ENCODE assay signal across 13 cellular contexts in the genomic region with DNA sequence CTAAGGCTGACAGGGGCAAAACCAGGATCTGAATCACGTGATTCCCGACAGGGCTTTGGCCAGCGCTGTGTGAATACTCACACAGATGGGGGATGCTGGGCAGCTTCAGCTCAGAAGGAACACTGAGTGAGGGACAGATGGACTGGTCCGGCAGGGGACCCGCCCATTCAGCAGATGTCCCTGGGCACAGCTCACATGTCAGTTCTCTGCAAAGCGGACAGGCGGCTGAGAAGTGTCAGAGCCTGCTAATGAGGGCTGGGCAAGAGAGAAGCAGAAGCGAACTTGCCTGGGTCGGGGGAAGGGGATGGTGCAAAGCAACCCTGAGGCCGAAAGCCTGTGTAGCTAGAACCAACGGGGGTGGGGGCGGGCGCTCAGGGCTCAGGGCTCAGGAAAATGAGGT. TPM values are rescaled to one million over a fixed set of nuclear protein-coding genes. Genes with fewer than 3 reads are reported as not detected.
DNase-seq lines count a peak whose midpoint lies in the region; ATAC-seq and TF ChIP-seq lines count a peak whose summit lies in the region.
"Had no signal": no experiment of that assay in that cellular context is flagged by ENCODE, and none has a peak within 500 bp of the region (broad histone marks: within the 10 kb centered on the region; RNA-seq: fewer than 3 reads in every experiment).

No MANE protein-coding gene starts in this region.

- H3K4me3 Mint-ChIP-seq in activated T-helper 17 cell treated with anti-CD3 and anti-CD28 coated beads, Interleukin-2, amount 50 U/mL, for 72 hours, result no peak overlapping the region
- peak overlapping the region; percentile 24 for H3K4me3 Mint-ChIP-seq in mesothelial cell of epicardium
- H3K4me3 Mint-ChIP-seq: HFFc6 had no signal

- no peaks in the 10 kb centered on the region for H3K27me3 Mint-ChIP-seq in activated T-helper 17 cell treated with anti-CD3 and anti-CD28 coated beads, Interleukin-2, amount 50 U/mL, for 72 hours
- H3K27me3 Mint-ChIP-seq in mesothelial cell of epicardium (ENCODE audit: low read depth), result no peaks in the 10 kb centered on the region

- peak overlapping the region; percentile 70 for H3K27ac Mint-ChIP-seq in activated T-helper 17 cell treated with anti-CD3 and anti-CD28 coated beads, Interleukin-2, amount 50 U/mL, for 72 hours
- H3K27ac Mint-ChIP-seq in mesothelial cell of epicardium, result peak overlapping the region; percentile 60
- H3K27ac Mint-ChIP-seq: HFFc6 had no signal

- peak; percentile 47 for DNase-seq in BE2C
- peak; percentile 78 for DNase-seq in ELF-1 (ENCODE audit: low read depth, low spot score)
- no peak for DNase-seq in mesothelial cell of epicardium (ENCODE audit: low spot score in 2 of 2, unreplicated experiment in 2 of 2)
- DNase-seq in heart right ventricle, result no peak
- no peak for DNase-seq in NCI-H446 treated with DMSO at 0.1 percent for 48 hours (lab: John Stamatoyannopoulos, UW)
- DNase-seq: cortex of kidney; HFFc6; mesendoderm; NCI-H1436; NK-92 treated with Interleukin-12 subunit alpha and Interleukin-12 subunit beta, amount 100 ng/mL, for 24 hours had no signal

- H3K4me1 Mint-ChIP-seq in activated T-helper 17 cell treated with anti-CD3 and anti-CD28 coated beads, Interleukin-2, amount 50 U/mL, for 72 hours, result peaks cover 13% of the 10 kb centered on the region
- peaks cover 31% of the 10 kb centered on the region for H3K4me1 Mint-ChIP-seq in mesothelial cell of epicardium

- intact Hi-C loops in heart right ventricle (cut with DNase I), result no loop called here

- 69 to 70% methylated on average over 13 of the region's 13 CpGs for WGBS in heart right ventricle, 2 donors

- H3K4me3 ChIP-seq in BE2C (ENCODE audit: low read depth, low read length) (no peak overlapping the region), heart right ventricle (no peak overlapping the region)

- H3K4me1 ChIP-seq in BE2C, result peaks cover 24% of the 10 kb centered on the region
- peaks cover 3 to 28% (median 23%) of the 10 kb centered on the region in 9 donors for H3K4me1 ChIP-seq in heart right ventricle

- H3K27ac ChIP-seq in heart right ventricle, result no peak overlapping the region

- ATAC-seq in activated T-helper 17 cell treated with anti-CD3 and anti-CD28 coated beads, Interleukin-2, amount 50 U/mL, for 72 hours (replicated peaks), result no peak
- ATAC-seq in heart right ventricle, result no peak
- no peak for ATAC-seq in HG03457 (IDR thresholded peaks at IDR 0.05; ENCODE audit: unreplicated experiment)
- ATAC-seq in GM18519 (IDR thresholded peaks at IDR 0.05; ENCODE audit: low FRiP score, unreplicated experiment), result no peak

- H3K27me3 ChIP-seq in BE2C (no peaks in the 10 kb centered on the region), heart right ventricle (no peaks in the 10 kb centered on the region)

- H3K36me3 Mint-ChIP-seq in activated T-helper 17 cell treated with anti-CD3 and anti-CD28 coated beads, Interleukin-2, amount 50 U/mL, for 72 hours (ENCODE audit: low read depth), result peaks cover 40% of the 10 kb centered on the region
- H3K36me3 Mint-ChIP-seq in mesothelial cell of epicardium, result peaks cover 5% of the 10 kb centered on the region

- H3K9me3 ChIP-seq in BE2C (no peaks in the 10 kb centered on the region), heart right ventricle (no peaks in the 10 kb centered on the region)

- peaks cover 11% of the 10 kb centered on the region for H3K36me3 ChIP-seq in BE2C
- H3K36me3 ChIP-seq in heart right ventricle, result peaks cover 0 to 3% (median 0%) of the 10 kb centered on the region in 9 donors

- no peaks in the 10 kb centered on the region for H3K9me3 Mint-ChIP-seq in activated T-helper 17 cell treated with anti-CD3 and anti-CD28 coated beads, Interleukin-2, amount 50 U/mL, for 72 hours
- no peaks in the 10 kb centered on the region for H3K9me3 Mint-ChIP-seq in mesothelial cell of epicardium

- TF ChIP-seq CTCF in BE2C (IDR thresholded peaks at IDR 0.05; ENCODE audit: low read depth, low read length), result no peak
- no peak for TF ChIP-seq CTCF in mesothelial cell of epicardium (IDR thresholded peaks at IDR 0.05; ENCODE audit: unreplicated experiment)
- TF ChIP-seq CTCF in heart right ventricle (IDR thresholded peaks at IDR 0.05), result no peak

RNA-seq across cellular contexts. Expression of a gene that starts 11.9 kb away (rescaled TPM):
- polyA plus RNA-seq in BE2C (2012; ENCODE audit: insufficient read depth, insufficient read length, low read depth), result 45.4 TPM
- 1 to 10 TPM in 1 of 2 donors, under 1 TPM in 1; 0.37 to 1.6 TPM for total RNA-seq in activated T-helper 17 cell treated with anti-CD3 and anti-CD28 coated beads, Interleukin-2, amount 50 U/mL, for 72 hours
- total RNA-seq in mesothelial cell of epicardium (78.2 to 80.3 TPM (median 79.6 TPM) in 3 replicates), heart right ventricle (10 to 100 TPM in 8 of 10 donors, 1 to 10 TPM in 2; 9.0 to 16.9 (median 14.9) TPM)
- 10 to 100 TPM in 1 of 2 donors, 1 to 10 TPM in 1; 6.9 to 13.1 TPM for polyA plus RNA-seq in heart right ventricle

RNA-seq across cellular contexts. Expression of a gene that starts 31.1 kb away (rescaled TPM):
- 40.1 TPM for polyA plus RNA-seq in BE2C (2012; ENCODE audit: insufficient read depth, insufficient read length, low read depth)
- total RNA-seq in activated T-helper 17 cell treated with anti-CD3 and anti-CD28 coated beads, Interleukin-2, amount 50 U/mL, for 72 hours, result 10 to 100 TPM; 14.5 to 27.2 TPM
- 28.8 to 33.7 TPM (median 29.5 TPM) in 3 replicates for total RNA-seq in mesothelial cell of epicardium
- 1 to 10 TPM; 1.8 to 6.6 (median 3.1) TPM for total RNA-seq in heart right ventricle
- polyA plus RNA-seq in heart right ventricle, result 1 to 10 TPM; 2.0 to 4.6 TPM

RNA-seq across cellular contexts. Expression of a gene that starts 47.1 kb away (rescaled TPM):
- polyA plus RNA-seq in BE2C (2012; ENCODE audit: insufficient read depth, insufficient read length, low read depth), result 216 TPM
- total RNA-seq in activated T-helper 17 cell treated with anti-CD3 and anti-CD28 coated beads, Interleukin-2, amount 50 U/mL, for 72 hours, result 10 to 100 TPM; 40.4 to 74.7 TPM
- total RNA-seq in mesothelial cell of epicardium (31.8 to 35.6 TPM (median 33.6 TPM) in 3 replicates), heart right ventricle (10 to 100 TPM; 44.2 to 75.0 (median 55.6) TPM)
- polyA plus RNA-seq in heart right ventricle, result 100 to 1,000 TPM; 136 to 288 TPM

Comparison
In these comparisons a context has a peak if more than half of its experiments do, and no peak if none do; other contexts are left out.
1. DNase-seq: peak in BE2C (single experiment) and ELF-1 (single experiment); none in mesothelial cell of epicardium (0 of 2), heart right ventricle (0 of 2) and NCI-H446 treated with DMSO at 0.1 percent for 48 hours (single experiment).